9 cellular contexts compared by ENCODE assay signal in the genomic region with DNA sequence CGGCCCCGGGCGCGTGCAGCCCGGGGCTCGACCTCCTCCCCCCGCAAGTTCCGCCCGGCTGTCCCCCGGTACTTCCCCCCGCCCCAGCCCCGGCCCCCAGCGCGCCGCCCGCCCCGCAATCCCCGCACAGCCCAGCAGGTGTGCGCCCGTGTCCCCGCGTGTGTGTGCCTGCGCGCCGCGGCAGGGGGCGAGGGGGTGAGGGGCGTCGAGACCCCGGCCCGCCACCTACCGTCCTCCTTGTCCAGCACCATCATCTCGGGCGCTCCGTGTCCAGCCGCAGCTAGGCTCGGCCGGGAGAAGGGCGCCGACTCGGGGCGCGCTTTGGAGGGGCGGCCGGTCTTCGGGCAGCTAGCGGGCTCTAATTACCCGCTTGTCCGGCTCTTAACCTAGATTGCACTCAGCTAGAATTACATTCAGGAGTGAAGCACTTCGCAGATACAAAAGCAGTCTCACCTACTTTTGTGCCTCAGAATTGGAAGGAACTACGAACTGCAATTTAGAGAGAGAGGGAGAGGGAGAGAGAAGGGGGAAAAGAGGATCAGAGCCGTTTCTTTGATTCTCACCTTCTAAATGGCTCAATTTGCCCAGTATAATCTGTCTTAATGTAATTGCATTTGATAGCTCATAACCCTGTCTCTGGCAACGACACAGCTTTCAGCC. TPM values are rescaled to one million over a fixed set of nuclear protein-coding genes. Genes with fewer than 3 reads are reported as not detected.
DNase-seq lines count a peak whose midpoint lies in the region; ATAC-seq lines count a peak whose summit lies in the region.
"Had no signal": no experiment of that assay in that cellular context is flagged by ENCODE, and none has a peak within 500 bp of the region (broad histone marks: within the 10 kb centered on the region; RNA-seq: fewer than 3 reads in every experiment).

No MANE protein-coding gene starts in this region.

- DNase-seq in COLO668 (lab: John Stamatoyannopoulos, UW; ENCODE audit: unreplicated experiment), result peak; percentile 24
- peak; percentile 69 for DNase-seq in iPS-NIHi11 (ENCODE audit: low spot score)
- peak; percentile 13 for DNase-seq in stimulated activated naive CD8-positive, alpha-beta T cell treated with anti-CD3 and anti-CD28 coated beads, Interleukin-15, Interleukin-2, amounts not matched to agents 100 U/mL and 50 U/mL, for 24 hours
- DNase-seq in GM19240 (ENCODE audit: insufficient read length, low spot score), result no peak
- DNase-seq in activated CD4-positive, alpha-beta T cell treated with anti-CD3 and anti-CD28 coated beads for 48 hours, result no peak

- peaks cover 6% of the 10 kb centered on the region for H3K4me1 Mint-ChIP-seq in activated T-helper 17 cell treated with anti-CD3 and anti-CD28 coated beads, Interleukin-2, amount 50 U/mL, for 72 hours

- no peaks in the 10 kb centered on the region for H3K36me3 Mint-ChIP-seq in activated T-helper 17 cell treated with anti-CD3 and anti-CD28 coated beads, Interleukin-2, amount 50 U/mL, for 72 hours (ENCODE audit: low read depth)

- H3K4me3 Mint-ChIP-seq in activated T-helper 17 cell treated with anti-CD3 and anti-CD28 coated beads, Interleukin-2, amount 50 U/mL, for 72 hours, result peak overlapping the region; percentile 63

- no peaks in the 10 kb centered on the region for H3K9me3 Mint-ChIP-seq in activated T-helper 17 cell treated with anti-CD3 and anti-CD28 coated beads, Interleukin-2, amount 50 U/mL, for 72 hours

- peaks cover 51% of the 10 kb centered on the region for H3K27me3 Mint-ChIP-seq in activated T-helper 17 cell treated with anti-CD3 and anti-CD28 coated beads, Interleukin-2, amount 50 U/mL, for 72 hours

- peak; percentile 25 for ATAC-seq in HG02981 (IDR thresholded peaks at IDR 0.05; ENCODE audit: unreplicated experiment)
- peak; percentile 17 for ATAC-seq in activated T-helper 17 cell treated with anti-CD3 and anti-CD28 coated beads, Interleukin-2, amount 50 U/mL, for 72 hours (replicated peaks)
- ATAC-seq in stimulated activated naive CD8-positive, alpha-beta T cell treated with anti-CD3 and anti-CD28 coated beads, Interleukin-15, Interleukin-2, amounts not matched to agents 100 U/mL and 50 U/mL, for 24 hours, result no peak
- no peak for ATAC-seq in GM18519 (IDR thresholded peaks at IDR 0.05; ENCODE audit: low FRiP score, unreplicated experiment)

- H3K27ac Mint-ChIP-seq in activated T-helper 17 cell treated with anti-CD3 and anti-CD28 coated beads, Interleukin-2, amount 50 U/mL, for 72 hours, result no peak overlapping the region

RNA-seq across cellular contexts. Expression of a gene that starts 0.4 kb away (rescaled TPM):
- not detected for total RNA-seq in activated T-helper 17 cell treated with anti-CD3 and anti-CD28 coated beads, Interleukin-2, amount 50 U/mL, for 72 hours
- total RNA-seq: fibroblast of villous mesenchyme had no signal

Comparison
In these comparisons a context has a peak if more than half of its experiments do, and no peak if none do; other contexts are left out.
1. DNase-seq: peak in COLO668 (single experiment), iPS-NIHi11 (single experiment) and stimulated activated naive CD8-positive, alpha-beta T cell treated with anti-CD3 and anti-CD28 coated beads, Interleukin-15, Interleukin-2, amounts not matched to agents 100 U/mL and 50 U/mL, for 24 hours (single experiment); none in GM19240 (single experiment) and activated CD4-positive, alpha-beta T cell treated with anti-CD3 and anti-CD28 coated beads for 48 hours (single experiment).
2. ATAC-seq: peak in HG02981 (single experiment) and activated T-helper 17 cell treated with anti-CD3 and anti-CD28 coated beads, Interleukin-2, amount 50 U/mL, for 72 hours (single experiment); none in stimulated activated naive CD8-positive, alpha-beta T cell treated with anti-CD3 and anti-CD28 coated beads, Interleukin-15, Interleukin-2, amounts not matched to agents 100 U/mL and 50 U/mL, for 24 hours (single experiment) and GM18519 (single experiment).